In the genomic region with DNA sequence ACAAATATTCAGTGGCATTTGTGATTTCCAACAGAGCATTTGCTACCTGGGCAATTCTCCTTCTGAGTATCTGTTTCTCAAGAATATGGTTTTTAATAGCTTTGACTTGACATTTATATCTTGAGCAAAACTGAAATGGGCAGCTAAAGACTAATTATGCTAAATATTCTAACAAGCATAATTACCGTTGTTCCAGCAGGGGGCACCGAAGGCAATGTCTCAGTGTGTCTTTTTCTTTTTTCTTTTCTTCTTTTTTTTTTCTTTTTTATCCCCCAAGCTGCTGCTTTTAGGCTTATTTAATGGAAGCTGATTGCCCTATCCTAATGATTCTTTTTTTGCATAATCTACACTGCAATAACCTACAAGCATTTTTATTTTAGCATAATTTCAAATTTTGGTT, we compare ENCODE assay signal across 8 cellular contexts.
A peak's percentile ranks its signal among the peaks of the same experiment; 100 is the strongest.
DNase-seq lines count a peak whose midpoint lies in the region; ATAC-seq and TF ChIP-seq lines count a peak whose summit lies in the region.

No MANE protein-coding gene starts in this region.

- no peak for ATAC-seq in HG03095 (IDR thresholded peaks at IDR 0.05; ENCODE audit: unreplicated experiment)

- H2AFZ ChIP-seq in smooth muscle cell (ENCODE audit: low read depth) = peak overlapping the region; percentile 27

- peak; percentile 64 for DNase-seq in AG20443 (ENCODE audit: low spot score)
- no peak for DNase-seq in Peyer's patch
- DNase-seq in dermis microvascular lymphatic vessel endothelial cell (ENCODE audit: low read depth in 2 of 2) = peak; percentile 5 to 33
- DNase-seq in smooth muscle cell (lab: John Stamatoyannopoulos, UW; ENCODE audit: unreplicated experiment) = no peak
- DNase-seq in Ammon's horn (ENCODE audit: low spot score) = no peak
- DNase-seq in activated effector memory CD4-positive, alpha-beta T cell treated with Interleukin-2 at 50 U/mL for 16 hours = no peak

- H3K27ac ChIP-seq in Peyer's patch = no peak overlapping the region
- H3K27ac ChIP-seq in smooth muscle cell (ENCODE audit: low read depth) = no peak overlapping the region

- no peaks in the 10 kb centered on the region for H3K9me3 ChIP-seq in Peyer's patch
- no peaks in the 10 kb centered on the region for H3K9me3 ChIP-seq in smooth muscle cell (replicated peaks; ENCODE audit: low read depth)

- H3K4me3 ChIP-seq in Peyer's patch (no peak overlapping the region), smooth muscle cell (no peak overlapping the region)

- no peak overlapping the region for H3K9ac ChIP-seq in smooth muscle cell (ENCODE audit: low read depth)

- H3K79me2 ChIP-seq in smooth muscle cell (ENCODE audit: low read depth) = no peaks in the 10 kb centered on the region

- H3K4me1 ChIP-seq in Peyer's patch = no peaks in the 10 kb centered on the region
- H3K4me1 ChIP-seq in smooth muscle cell (ENCODE audit: low read depth) = peaks cover 7% of the 10 kb centered on the region

- no peaks in the 10 kb centered on the region for H3K27me3 ChIP-seq in Peyer's patch
- H3K27me3 ChIP-seq in smooth muscle cell (ENCODE audit: low read depth) = no peaks in the 10 kb centered on the region

- TF ChIP-seq CTCF in GM12872 (IDR thresholded peaks at IDR 0.05; ENCODE audit: insufficient read depth, low read depth, low read length) (peak; percentile 57), Peyer's patch (IDR thresholded peaks at IDR 0.05) (peak in 4 of 6 experiments; percentile 36 to 45 (median 38)), smooth muscle cell (IDR thresholded peaks at IDR 0.05; ENCODE audit: borderline replicate concordance, insufficient read depth, poor library complexity, severe bottlenecking) (peak; percentile 71)

- H3K4me2 ChIP-seq in smooth muscle cell = no peak overlapping the region

- 21% methylated on average over 2 of the region's 2 CpGs for WGBS in smooth muscle cell (ENCODE audit: low lambda C conversion rate)

- H3K36me3 ChIP-seq in Peyer's patch = no peaks in the 10 kb centered on the region
- no peaks in the 10 kb centered on the region for H3K36me3 ChIP-seq in smooth muscle cell (ENCODE audit: low read depth)

- peaks cover 4% of the 10 kb centered on the region for H3F3A ChIP-seq in smooth muscle cell (ENCODE audit: low read depth)

- TF ChIP-seq POLR2A in Peyer's patch (IDR thresholded peaks at IDR 0.05) = no peak

- H4K20me1 ChIP-seq in smooth muscle cell (ENCODE audit: low read depth) = no peaks in the 10 kb centered on the region

Comparison
In these comparisons a context has a peak if more than half of its experiments do, and no peak if none do; other contexts are left out.
1. DNase-seq: peak in AG20443 (single experiment) and dermis microvascular lymphatic vessel endothelial cell (2 of 2); none in Peyer's patch (0 of 3), smooth muscle cell (single experiment), Ammon's horn (single experiment) and activated effector memory CD4-positive, alpha-beta T cell treated with Interleukin-2 at 50 U/mL for 16 hours (single experiment).
2. Peak in every context shown above with its lines, with median percentiles within 50 percentile points of each other: CTCF ChIP-seq.